ENCODE assay signal across 11 cellular contexts in genomic region chr11:1761857-1762536, GRCh38. TPM values are rescaled to one million over a fixed set of nuclear protein-coding genes. Genes with fewer than 3 reads are reported as not detected.
DNase-seq lines count a peak whose midpoint lies in the region; ATAC-seq and TF ChIP-seq lines count a peak whose summit lies in the region.
"Had no signal": no experiment of that assay in that cellular context is flagged by ENCODE, and none has a peak within 500 bp of the region (broad histone marks: within the 10 kb centered on the region; RNA-seq: fewer than 3 reads in every experiment).

No MANE protein-coding gene starts in this region.

- H3K4me3 Mint-ChIP-seq in activated naive CD4-positive, alpha-beta T cell treated with anti-CD3 and anti-CD28 coated beads for 36 hours, result peak overlapping the region; percentile 48
- peak overlapping the region; percentile 75 to 96 (median 86) for H3K4me3 Mint-ChIP-seq in naive thymus-derived CD4-positive, alpha-beta T cell

- no peak for ATAC-seq in naive thymus-derived CD4-positive, alpha-beta T cell
- ATAC-seq in GM18907 (IDR thresholded peaks at IDR 0.05; ENCODE audit: unreplicated experiment), result no peak

- POLR2A ChIA-PET in naive thymus-derived CD4-positive, alpha-beta T cell (lab: Charles Lee), result interaction anchor here (0.6 kb wide), 1 partner anchor 50 kb away, joined by 4 read pairs; no protein-coding TSS in a partner anchor

- no peaks in the 10 kb centered on the region for H3K4me1 ChIP-seq in endocrine pancreas (ENCODE audit: control insufficient read depth, insufficient read depth, low read length)
- peaks cover 52 to 60% of the 10 kb centered on the region in 2 donors for H3K4me1 ChIP-seq in naive thymus-derived CD4-positive, alpha-beta T cell (ENCODE audit: control insufficient read depth in 2 of 2, insufficient read depth in 2 of 2, low read length in 2 of 2)
- peaks cover 63% of the 10 kb centered on the region for H3K4me1 ChIP-seq in vagina

- H3K27me3 Mint-ChIP-seq in activated naive CD4-positive, alpha-beta T cell treated with anti-CD3 and anti-CD28 coated beads for 36 hours (ENCODE audit: low read depth), result no peaks in the 10 kb centered on the region
- H3K27me3 Mint-ChIP-seq in naive thymus-derived CD4-positive, alpha-beta T cell, result no peaks in the 10 kb centered on the region

- peak overlapping the region; percentile 82 for H3K27ac ChIP-seq in naive thymus-derived CD4-positive, alpha-beta T cell (ENCODE audit: low read depth, low read length)
- peak overlapping the region; percentile 95 for H3K27ac ChIP-seq in vagina

- TF ChIP-seq CTCF in vagina (IDR thresholded peaks at IDR 0.05), result no peak

- intact Hi-C loops in activated naive CD4-positive, alpha-beta T cell treated with anti-CD3 and anti-CD28 coated beads for 36 hours (cut with micrococcal nuclease), result loop anchor here (5.0 kb wide), 1 partner anchor 1295 kb away; the partner anchor contains the start of gene CARS1
- intact Hi-C loops in naive thymus-derived CD4-positive, alpha-beta T cell (cut with micrococcal nuclease), result loop anchor here (5.0 kb wide), 3 partner anchors 90 to 1140 kb away; partner anchors contain the start of genes LSP1 (in 2 of the 2), C11orf21 (in 1 of the 2) and TSPAN32 (in 1 of the 2)
- intact Hi-C loops in vagina (cut with DNase I), result loop anchor here (5.0 kb wide), 1 partner anchor 495 kb away; no protein-coding TSS in a partner anchor

- H3K36me3 Mint-ChIP-seq in activated naive CD4-positive, alpha-beta T cell treated with anti-CD3 and anti-CD28 coated beads for 36 hours (ENCODE audit: low read depth), result no peaks in the 10 kb centered on the region
- peaks cover 0 to 9% (median 0%) of the 10 kb centered on the region in 5 donors for H3K36me3 Mint-ChIP-seq in naive thymus-derived CD4-positive, alpha-beta T cell

- no peak for TF ChIP-seq POLR2A in vagina (IDR thresholded peaks at IDR 0.05)

- no peak for DNase-seq in activated naive CD4-positive, alpha-beta T cell treated with anti-CD3 and anti-CD28 coated beads for 36 hours
- no peak for DNase-seq in activated naive CD4-positive, alpha-beta T cell treated with anti-CD3 and anti-CD28 coated beads, Interleukin-2, amount 50 U/mL, for 16 hours
- DNase-seq in naive thymus-derived CD4-positive, alpha-beta T cell, result no peak
- DNase-seq in vagina (ENCODE audit: extremely low spot score in 2 of 2), result no peak
- no peak for DNase-seq in cerebellar nuclear complex (lab: John Stamatoyannopoulos, UW)
- no peak for DNase-seq in NAMALWA (ENCODE audit: low spot score)
- DNase-seq: activated CD4-positive, alpha-beta T cell treated with anti-CD3 and anti-CD28 coated beads, Interleukin-2, amount 50 U/mL, for 48 hours; islet precursor cell; NCI-H1417 treated with DMSO at 0.1 percent for 48 hours had no signal

- H3K4me3 ChIP-seq in endocrine pancreas (ENCODE audit: control insufficient read depth, insufficient read depth, low read length) (no peak overlapping the region), vagina (peak overlapping the region; percentile 86 to 95)
- H3K4me3 ChIP-seq in naive thymus-derived CD4-positive, alpha-beta T cell (ENCODE audit: low read length), result peak overlapping the region; percentile 70

- H3K4me1 Mint-ChIP-seq in activated naive CD4-positive, alpha-beta T cell treated with anti-CD3 and anti-CD28 coated beads for 36 hours (ENCODE audit: low read depth), result peaks cover 46% of the 10 kb centered on the region
- peaks cover 32 to 59% (median 51%) of the 10 kb centered on the region in 7 donors for H3K4me1 Mint-ChIP-seq in naive thymus-derived CD4-positive, alpha-beta T cell

- H3K9me3 ChIP-seq in endocrine pancreas (ENCODE audit: control insufficient read depth, low read length) (no peaks in the 10 kb centered on the region), vagina (no peaks in the 10 kb centered on the region)
- H3K9me3 ChIP-seq in naive thymus-derived CD4-positive, alpha-beta T cell (ENCODE audit: control insufficient read depth in 2 of 3, low read length in 3 of 3), result no peaks in the 10 kb centered on the region

- peak overlapping the region; percentile 95 for H3K9ac ChIP-seq in endocrine pancreas (ENCODE audit: control insufficient read depth, insufficient read depth, low read length)

- H3K36me3 ChIP-seq in endocrine pancreas (ENCODE audit: control insufficient read depth, insufficient read depth, low read length), result no peaks in the 10 kb centered on the region
- H3K36me3 ChIP-seq in naive thymus-derived CD4-positive, alpha-beta T cell (ENCODE audit: control insufficient read depth in 2 of 3, insufficient read depth in 3 of 3, low read length in 3 of 3), result peaks cover 0 to 20% (median 0%) of the 10 kb centered on the region in 3 experiments
- peaks cover 0 to 32% of the 10 kb centered on the region in 2 donors for H3K36me3 ChIP-seq in vagina

- CTCF ChIA-PET in activated naive CD4-positive, alpha-beta T cell treated with anti-CD3 and anti-CD28 coated beads for 36 hours (lab: Charles Lee), result interaction anchor here (0.8 to 1.4 kb wide), 2 partner anchors 68 to 122 kb away, joined by 4 to 7 read pairs; no protein-coding TSS in a partner anchor
- CTCF ChIA-PET in naive thymus-derived CD4-positive, alpha-beta T cell (lab: Charles Lee), result interaction anchor here (0.6 to 1.0 kb wide), 2 partner anchors 27 to 68 kb away, joined by 3 to 4 read pairs; no protein-coding TSS in a partner anchor

- no peaks in the 10 kb centered on the region for H3K9me3 Mint-ChIP-seq in activated naive CD4-positive, alpha-beta T cell treated with anti-CD3 and anti-CD28 coated beads for 36 hours
- no peaks in the 10 kb centered on the region for H3K9me3 Mint-ChIP-seq in naive thymus-derived CD4-positive, alpha-beta T cell

- H3K27ac Mint-ChIP-seq in activated naive CD4-positive, alpha-beta T cell treated with anti-CD3 and anti-CD28 coated beads for 36 hours, result no peak overlapping the region
- peak overlapping the region; percentile 66 to 89 (median 82) for H3K27ac Mint-ChIP-seq in naive thymus-derived CD4-positive, alpha-beta T cell

- H3K27me3 ChIP-seq in endocrine pancreas (ENCODE audit: control insufficient read depth, insufficient read depth, low read length) (no peaks in the 10 kb centered on the region), vagina (no peaks in the 10 kb centered on the region)
- no peaks in the 10 kb centered on the region for H3K27me3 ChIP-seq in naive thymus-derived CD4-positive, alpha-beta T cell (ENCODE audit: control insufficient read depth in 2 of 2, insufficient read depth in 2 of 2, low read length in 2 of 2)

RNA-seq across cellular contexts. Expression of gene CTSD, which starts 1.7 kb away (rescaled TPM):
- total RNA-seq in activated naive CD4-positive, alpha-beta T cell treated with anti-CD3 and anti-CD28 coated beads for 36 hours, result 10 to 100 TPM; 30.1 to 34.5 TPM
- 100 to 1,000 TPM; 103 to 378 (median 186) TPM for total RNA-seq in naive thymus-derived CD4-positive, alpha-beta T cell
- polyA plus RNA-seq in naive thymus-derived CD4-positive, alpha-beta T cell, result 100 to 1,000 TPM; 183 to 218 TPM
- 508 TPM for total RNA-seq in vagina

RNA-seq across cellular contexts. Expression of gene IFITM10, which starts 11.6 kb away (rescaled TPM):
- under 1 TPM; 0.22 to 0.31 TPM for total RNA-seq in activated naive CD4-positive, alpha-beta T cell treated with anti-CD3 and anti-CD28 coated beads for 36 hours
- total RNA-seq in naive thymus-derived CD4-positive, alpha-beta T cell, result 10 to 100 TPM in 1 of 5 experiments, 1 to 10 TPM in 4; 1.4 to 16.0 (median 2.1) TPM
- not detected for polyA plus RNA-seq in naive thymus-derived CD4-positive, alpha-beta T cell
- total RNA-seq in vagina, result 4.9 TPM
